8 cellular contexts compared by ENCODE assay signal in genomic region chr14:106663805-106664410, GRCh38.
A peak's percentile ranks its signal among the peaks of the same experiment; 100 is the strongest.
DNase-seq lines count a peak whose midpoint lies in the region; ATAC-seq and TF ChIP-seq lines count a peak whose summit lies in the region.
"Not testable (repeated sequence)": the region's sequence is repeated elsewhere in the genome, so short reads cannot be mapped to it uniquely, and the experiment has no call there.

No MANE protein-coding gene starts in this region.

- CTCF ChIA-PET in naive thymus-derived CD4-positive, alpha-beta T cell (lab: Charles Lee), result interaction anchor here (1.1 kb wide), 1 partner anchor 12 kb away, joined by 4 read pairs; no protein-coding TSS in a partner anchor

- not testable (repeated sequence) for H3K27ac ChIP-seq in HL-60 (replicated peaks); naive thymus-derived CD4-positive, alpha-beta T cell (ENCODE audit: low read depth, low read length)

- not testable (repeated sequence) for H3K27ac Mint-ChIP-seq in T-helper 2 cell treated with Interferon-gamma antibody and Interleukin-4, amounts not matched to agents 5 μg/mL and 100 μg/mL, for 36 hours
- peak overlapping the region; percentile 50 for H3K27ac Mint-ChIP-seq in activated T-cell treated with anti-CD3 and anti-CD28 coated beads, Interleukin-2, amount 50 U/mL, for 24 hours
- H3K27ac Mint-ChIP-seq in naive thymus-derived CD4-positive, alpha-beta T cell, result peak overlapping the region in 3 of 9 donors; percentile 55 to 85 (median 65)

- DNase-seq in CD1c-positive myeloid dendritic cell (ENCODE audit: extremely low spot score), result peak; percentile 33
- DNase-seq in HL-60 (ENCODE audit: low read depth in 1 of 2, low spot score in 1 of 2), result peak; percentile 35 to 74
- DNase-seq in T-helper 2 cell treated with Interferon-gamma antibody and Interleukin-4, amounts not matched to agents 5 μg/mL and 100 μg/mL, for 36 hours (ENCODE audit: low spot score), result peak; percentile 79
- DNase-seq in activated T-cell treated with anti-CD3 and anti-CD28 coated beads, Interleukin-2, amount 50 U/mL, for 24 hours, result peak; percentile 81
- not testable (repeated sequence) for DNase-seq in choroid plexus epithelial cell (ENCODE audit: low read depth)
- peak; percentile 29 to 82 (median 43) for DNase-seq in naive thymus-derived CD4-positive, alpha-beta T cell
- peak; percentile 39 for DNase-seq in stimulated activated CD8-positive, alpha-beta memory T cell treated with anti-CD3 and anti-CD28 coated beads, Interleukin-15, amount 100 ng/mL, for 24 hours (ENCODE audit: low read depth)

- H3K27me3 ChIP-seq in HL-60 (ENCODE audit: insufficient read depth, poor library complexity, severe bottlenecking); naive thymus-derived CD4-positive, alpha-beta T cell (ENCODE audit: control insufficient read depth in 2 of 2, insufficient read depth in 2 of 2, low read length in 2 of 2): not testable (repeated sequence)

- ATAC-seq in GM19397 (IDR thresholded peaks at IDR 0.05; ENCODE audit: unreplicated experiment), result peak; percentile 63
- ATAC-seq in naive thymus-derived CD4-positive, alpha-beta T cell, result peak; percentile 62

- not testable (repeated sequence) for H3K9me3 ChIP-seq in naive thymus-derived CD4-positive, alpha-beta T cell (ENCODE audit: control insufficient read depth in 2 of 3, low read length in 3 of 3)

- H3K27me3 Mint-ChIP-seq in T-helper 2 cell treated with Interferon-gamma antibody and Interleukin-4, amounts not matched to agents 5 μg/mL and 100 μg/mL, for 36 hours (ENCODE audit: low read depth), result peaks cover 36% of the 10 kb centered on the region
- H3K27me3 Mint-ChIP-seq in activated T-cell treated with anti-CD3 and anti-CD28 coated beads, Interleukin-2, amount 50 U/mL, for 24 hours, result not testable (repeated sequence)
- peaks cover 0 to 49% (median 0%) of the 10 kb centered on the region in 5 donors for H3K27me3 Mint-ChIP-seq in naive thymus-derived CD4-positive, alpha-beta T cell

- H3K4me1 ChIP-seq in naive thymus-derived CD4-positive, alpha-beta T cell (ENCODE audit: control insufficient read depth in 2 of 2, insufficient read depth in 2 of 2, low read length in 2 of 2), result peaks cover 0 to 13% of the 10 kb centered on the region in 2 donors

- H3K9me3 Mint-ChIP-seq in T-helper 2 cell treated with Interferon-gamma antibody and Interleukin-4, amounts not matched to agents 5 μg/mL and 100 μg/mL, for 36 hours; activated T-cell treated with anti-CD3 and anti-CD28 coated beads, Interleukin-2, amount 50 U/mL, for 24 hours; naive thymus-derived CD4-positive, alpha-beta T cell: not testable (repeated sequence)

- intact Hi-C loops in naive thymus-derived CD4-positive, alpha-beta T cell (cut with micrococcal nuclease), result loop anchor here in 1 of 2 donors (1.0 to 2.0 kb wide), 2 partner anchors 28 to 355 kb away; no protein-coding TSS in a partner anchor

- H3K36me3 Mint-ChIP-seq in T-helper 2 cell treated with Interferon-gamma antibody and Interleukin-4, amounts not matched to agents 5 μg/mL and 100 μg/mL, for 36 hours (ENCODE audit: low read depth); activated T-cell treated with anti-CD3 and anti-CD28 coated beads, Interleukin-2, amount 50 U/mL, for 24 hours (ENCODE audit: low read depth); naive thymus-derived CD4-positive, alpha-beta T cell: not testable (repeated sequence)

- H3K4me3 ChIP-seq in HL-60 (replicated peaks; ENCODE audit: insufficient read depth, low read length); choroid plexus epithelial cell (ENCODE audit: low read depth, low read length); naive thymus-derived CD4-positive, alpha-beta T cell (ENCODE audit: low read length): not testable (repeated sequence)

- POLR2A ChIA-PET in naive thymus-derived CD4-positive, alpha-beta T cell (lab: Charles Lee), result interaction anchor here (0.9 kb wide), 1 partner anchor 16 kb away, joined by 3 read pairs; no protein-coding TSS in a partner anchor

- TF ChIP-seq CTCF in HL-60 (IDR thresholded peaks at IDR 0.05; ENCODE audit: insufficient read depth, low read length), result peak; percentile 65
- peak; percentile 14 for TF ChIP-seq CTCF in choroid plexus epithelial cell (conservative IDR thresholded peaks at IDR 0.05; ENCODE audit: low read depth, low read length)

- not testable (repeated sequence) for H3K36me3 ChIP-seq in naive thymus-derived CD4-positive, alpha-beta T cell (ENCODE audit: control insufficient read depth in 2 of 3, insufficient read depth in 3 of 3, low read length in 3 of 3)

- H3K4me3 Mint-ChIP-seq in T-helper 2 cell treated with Interferon-gamma antibody and Interleukin-4, amounts not matched to agents 5 μg/mL and 100 μg/mL, for 36 hours; activated T-cell treated with anti-CD3 and anti-CD28 coated beads, Interleukin-2, amount 50 U/mL, for 24 hours; naive thymus-derived CD4-positive, alpha-beta T cell: not testable (repeated sequence)

- peaks cover 10% of the 10 kb centered on the region for H3K4me1 Mint-ChIP-seq in T-helper 2 cell treated with Interferon-gamma antibody and Interleukin-4, amounts not matched to agents 5 μg/mL and 100 μg/mL, for 36 hours (ENCODE audit: low read depth)
- peaks cover 28% of the 10 kb centered on the region for H3K4me1 Mint-ChIP-seq in activated T-cell treated with anti-CD3 and anti-CD28 coated beads, Interleukin-2, amount 50 U/mL, for 24 hours (ENCODE audit: low read depth)
- H3K4me1 Mint-ChIP-seq in naive thymus-derived CD4-positive, alpha-beta T cell, result peaks cover 5 to 35% (median 17%) of the 10 kb centered on the region in 7 donors
